Comparison of ENCODE assay signal across 19 cellular contexts in the genomic region with DNA sequence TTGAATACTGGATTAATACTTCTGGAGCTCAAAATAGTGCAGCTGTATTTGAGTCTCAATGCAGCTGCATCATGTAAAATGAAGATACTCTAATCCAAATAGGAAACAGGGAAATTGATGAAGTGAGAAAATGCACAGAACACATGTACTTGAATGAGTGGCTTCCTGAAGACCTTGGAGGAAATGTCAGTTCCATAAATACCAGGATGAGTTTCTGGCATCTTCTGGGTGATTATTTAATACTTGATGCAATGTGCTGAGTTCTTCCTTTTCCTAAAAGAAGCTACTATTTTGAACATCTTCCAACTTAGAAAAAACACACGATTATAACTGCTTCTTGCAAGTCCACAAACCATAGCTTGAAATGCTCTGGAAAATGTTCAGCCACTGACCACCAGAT.
"Had no signal": no experiment of that assay in that cellular context is flagged by ENCODE, and none has a peak within 500 bp of the region (broad histone marks: within the 10 kb centered on the region; RNA-seq: fewer than 3 reads in every experiment).

No MANE protein-coding gene starts in this region.

- H3K4me3 ChIP-seq: coronary artery, dorsolateral prefrontal cortex, esophagus muscularis mucosa, gastrocnemius medialis, heart right ventricle, left lung, lower lobe of right lung, mucosa of descending colon had no signal

- H3K9me3 ChIP-seq: esophagus muscularis mucosa, gastrocnemius medialis, heart right ventricle, left lung, lower lobe of right lung, mucosa of descending colon had no signal

- H3K27me3 ChIP-seq: dorsolateral prefrontal cortex, esophagus muscularis mucosa, gastrocnemius medialis, heart right ventricle, left lung had no signal

- H3K27ac ChIP-seq: coronary artery, dorsolateral prefrontal cortex, esophagus muscularis mucosa, gastrocnemius medialis, heart right ventricle, left lung, lower lobe of right lung had no signal

- H3K36me3 ChIP-seq: esophagus muscularis mucosa, gastrocnemius medialis, heart right ventricle, left lung, lower lobe of right lung had no signal

- DNase-seq: dermis blood vessel endothelial cell; dorsolateral prefrontal cortex; effector CD4-positive, alpha-beta T cell; effector memory CD4-positive, alpha-beta T cell; foreskin fibroblast; foreskin melanocyte; gastrocnemius medialis; glutamatergic neuron; head of caudate nucleus; heart right ventricle; hippocampal formation; left cardiac atrium; left lung; left ventricle myocardium superior; lower lobe of right lung; mucosa of descending colon; naive B cell had no signal

- H3K4me1 ChIP-seq: esophagus muscularis mucosa, gastrocnemius medialis, heart right ventricle, left lung, lower lobe of right lung had no signal

- ATAC-seq: gastrocnemius medialis, heart right ventricle, left cardiac atrium, left lung, left ventricle myocardium superior, lower lobe of right lung, mucosa of descending colon had no signal
